ENCODE assay signal across 8 cellular contexts in the genomic region with DNA sequence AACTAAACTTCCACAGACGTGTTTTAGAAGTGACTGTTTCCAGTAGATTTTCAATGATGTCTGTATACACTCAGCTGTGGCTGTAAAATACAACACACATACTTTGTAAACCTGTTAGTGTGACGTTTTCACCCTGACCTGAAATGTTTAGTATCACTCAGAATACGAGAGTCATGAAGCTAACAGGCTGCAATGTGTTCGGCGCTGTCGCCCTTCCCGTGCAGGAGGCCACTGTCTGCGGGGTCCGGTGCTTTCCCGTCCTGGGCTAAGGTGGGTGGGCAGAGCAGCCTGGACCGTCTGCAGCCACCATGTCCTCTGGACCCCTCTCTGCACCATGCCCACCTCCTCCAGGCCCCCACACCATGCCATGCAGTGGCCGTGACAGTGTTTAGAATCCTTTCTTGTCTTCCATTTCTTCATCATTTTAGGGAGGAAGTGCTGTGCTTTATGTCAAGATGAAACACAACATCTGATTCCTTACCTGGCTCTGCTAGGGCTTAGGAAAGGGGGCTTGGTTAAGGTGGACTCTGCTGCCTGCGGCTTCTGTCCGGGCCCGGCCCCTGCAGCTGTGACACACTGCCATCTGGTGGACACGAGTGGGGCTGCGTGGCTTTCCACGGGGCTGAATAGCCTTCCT. TPM values are rescaled to one million over a fixed set of nuclear protein-coding genes. Genes with fewer than 3 reads are reported as not detected.
DNase-seq lines count a peak whose midpoint lies in the region; ATAC-seq, FAIRE-seq and TF ChIP-seq lines count a peak whose summit lies in the region.

No MANE protein-coding gene starts in this region.

- TF ChIP-seq EP300 in H1 (IDR thresholded peaks at IDR 0.05; ENCODE audit: borderline replicate concordance in 1 of 2, low read depth in 2 of 2, low read length in 2 of 2) = no peak

- H2BK120ac ChIP-seq in H1 (replicated peaks; ENCODE audit: low read depth, low read length) = no peak overlapping the region

- H4K5ac ChIP-seq in H1 (ENCODE audit: insufficient read length, low read depth, low read length) = no peak overlapping the region

- no peak overlapping the region for H3K27ac ChIP-seq in H1 (ENCODE audit: low read depth, low read length)

- no peak overlapping the region for H3K4me3 ChIP-seq in H7 (ENCODE audit: insufficient read depth, low read depth, low read length)
- H3K4me3 ChIP-seq in H1 (ENCODE audit: extremely low read depth in 1 of 4, insufficient read depth in 2 of 4, low read depth in 3 of 4, low read length in 4 of 4) = no peak overlapping the region
- H3K4me3 ChIP-seq in mucosa of descending colon = no peak overlapping the region

- H3K36me3 ChIP-seq in H7 (replicated peaks; ENCODE audit: control insufficient read depth, insufficient read depth, low read length) (peaks cover 3% of the 10 kb centered on the region), H1 (ENCODE audit: control insufficient read depth in 2 of 4, insufficient read depth in 4 of 4, low read length in 3 of 4) (peaks cover 0 to 5% (median 3%) of the 10 kb centered on the region in 4 experiments; a peak in 2 of 8 replicates), mucosa of descending colon (ENCODE audit: low read depth) (peaks cover 6% of the 10 kb centered on the region)

- H3K14ac ChIP-seq in H1 (ENCODE audit: insufficient read length) = no peak overlapping the region

- H4K20me1 ChIP-seq in H1 (replicated peaks in 1 of 2; ENCODE audit: control insufficient read depth in 1 of 2, insufficient read depth in 2 of 2, low read length in 2 of 2) = peaks cover 3 to 8% of the 10 kb centered on the region in 2 experiments

- H2BK15ac ChIP-seq in H1 (ENCODE audit: low read length) = no peak overlapping the region

- H3K4me1 ChIP-seq in H1 (replicated peaks in 1 of 4; ENCODE audit: control insufficient read depth in 3 of 4, insufficient read depth in 4 of 4, low read length in 3 of 4) (peaks cover 0 to 7% (median 3%) of the 10 kb centered on the region in 4 experiments; a peak in 4 of 7 replicates), mucosa of descending colon (ENCODE audit: low read depth) (peaks cover 37% of the 10 kb centered on the region)

- H3K23ac ChIP-seq in H1 (ENCODE audit: insufficient read length) = no peak overlapping the region

- CTCF ChIA-PET in H1 (lab: Charles Lee; ENCODE audit: partially characterized antibody) = interaction anchor here (0.6 to 8.1 kb wide), 45 partner anchors 10 to 341 kb away, joined by 3 to 130 read pairs (median 4); a partner anchor contains a TSS

- H3K9me3 ChIP-seq in H1 (ENCODE audit: insufficient read depth in 2 of 2, low read depth in 1 of 2, low read length in 1 of 2) (no peaks in the 10 kb centered on the region), mucosa of descending colon (no peaks in the 10 kb centered on the region)

- H4K91ac ChIP-seq in H1 (replicated peaks; ENCODE audit: insufficient read length, low read length) = no peak overlapping the region

- WGBS in H1 (ENCODE audit: extremely low coverage in 1 of 2, insufficient coverage in 1 of 2, insufficient read length in 1 of 2, insufficient replicate concordance in 2 of 2, low coverage in 1 of 2, low lambda C conversion rate in 2 of 2, missing lambda C conversion rate in 1 of 2), 2 experiments = 73% methylated on average over 18 of the region's 18 CpGs; no CpG with 5 or more reads in 1 of the 2 experiments

- H3K4ac ChIP-seq in H1 (replicated peaks; ENCODE audit: insufficient read length, low read depth, low read length) = no peak overlapping the region

- H2BK20ac ChIP-seq in H1 (ENCODE audit: low read length) = no peak overlapping the region

- H3K56ac ChIP-seq in H1 (replicated peaks; ENCODE audit: insufficient read length, low read depth, low read length) = no peak overlapping the region

- H2BK5ac ChIP-seq in H1 (ENCODE audit: low read depth, low read length) = no peak overlapping the region

- TF ChIP-seq CTCF in H1 (IDR thresholded peaks at IDR 0.05; ENCODE audit: control extremely low read depth in 1 of 3, insufficient read depth in 1 of 3, low read depth in 1 of 3, low read length in 3 of 3) = peak; percentile 92 to 93 (median 93)
- peak; percentile 96 for TF ChIP-seq CTCF in mucosa of descending colon (IDR thresholded peaks at IDR 0.05)

- H2AK5ac ChIP-seq in H1 (ENCODE audit: low read depth, low read length) = no peak overlapping the region

- POLR2A ChIA-PET in H1 (lab: Charles Lee; ENCODE audit: partially characterized antibody) = interaction anchor here (0.7 to 1.1 kb wide), 3 partner anchors 10 to 141 kb away, joined by 3 to 5 read pairs (median 4); no protein-coding TSS in a partner anchor

- no peak overlapping the region for H3K18ac ChIP-seq in H1 (ENCODE audit: extremely low read depth, low read length)

- TF ChIP-seq POLR2A in H1 (IDR thresholded peaks at IDR 0.05; ENCODE audit: control extremely low read depth in 1 of 2, low read depth in 2 of 2, low read length in 2 of 2) = no peak

- peak; percentile 39 for FAIRE-seq in H1 (lab: Jason Lieb, UNC)

- H2BK12ac ChIP-seq in H1 (ENCODE audit: low read depth, low read length) = no peak overlapping the region

- H3K9ac ChIP-seq in H1 (replicated peaks in 1 of 4; ENCODE audit: extremely low read depth in 1 of 4, low read depth in 3 of 4, low read length in 3 of 4) = no peak overlapping the region

- ATAC-seq in mucosa of descending colon (peak; percentile 85), HG03378 (IDR thresholded peaks at IDR 0.05; ENCODE audit: unreplicated experiment) (no peak)

- peak; percentile 97 to 99 for TF ChIP-seq RAD21 in H1 (IDR thresholded peaks at IDR 0.05 in 1 of 2, conservative IDR thresholded peaks at IDR 0.05 in 1 of 2; ENCODE audit: low read depth in 2 of 2, low read length in 2 of 2)

- peaks cover 0 to 18% of the 10 kb centered on the region in 2 experiments; a peak in 1 of 4 replicates for H3K79me2 ChIP-seq in H1 (ENCODE audit: control insufficient read depth in 1 of 2, insufficient read depth in 2 of 2, low read length in 2 of 2)

- DNase-seq in CMK (ENCODE audit: low read depth) (peak; percentile 21), H7 (peak; percentile 94), NCI-H748 treated with DMSO at 0.1 percent for 48 hours (lab: John Stamatoyannopoulos, UW) (peak; percentile 65), H1 (ENCODE audit: low read depth in 1 of 2, low spot score in 2 of 2) (peak; percentile 23 to 96), mucosa of descending colon (peak; percentile 76 to 90 (median 88))
- DNase-seq in activated CD8-positive, alpha-beta memory T cell treated with anti-CD3 and anti-CD28 coated beads, Interleukin-2, amount 50 U/mL, for 1 hour (ENCODE audit: extremely low read depth) = peak; percentile 28
- DNase-seq in stimulated activated CD8-positive, alpha-beta memory T cell treated with anti-CD3 and anti-CD28 coated beads, Interleukin-4, amount 100 ng/mL, for 4 hours (ENCODE audit: low read depth in 2 of 2, low spot score in 1 of 2) = peak; percentile 50 to 65

- no peaks in the 10 kb centered on the region for H3K23me2 ChIP-seq in H1 (ENCODE audit: low read depth, low read length)

- H2AFZ ChIP-seq in H1 (ENCODE audit: low read length) = no peak overlapping the region

- no peak overlapping the region for H4K8ac ChIP-seq in H1 (ENCODE audit: extremely low read depth, insufficient read depth, low read length)

- peaks cover 4% of the 10 kb centered on the region; the same call in 1 of the 2 replicates for H3K79me1 ChIP-seq in H1 (ENCODE audit: low read depth, low read length)

- H3K27me3 ChIP-seq in H7 (ENCODE audit: control insufficient read depth, insufficient read depth, low read length) (no peaks in the 10 kb centered on the region), H1 (replicated peaks in 1 of 4; ENCODE audit: control insufficient read depth in 3 of 4, extremely low read depth in 1 of 4, insufficient read depth in 3 of 4, low read length in 3 of 4) (no peaks in the 10 kb centered on the region)

- intact Hi-C loops in mucosa of descending colon (cut with DNase I, micrococcal nuclease) = loop anchor here (5.0 to 10.0 kb wide), 3 partner anchors 72 to 160 kb away; no protein-coding TSS in a partner anchor

- no peak overlapping the region for H3K4me2 ChIP-seq in H1 (ENCODE audit: insufficient read depth in 1 of 2, low read depth in 2 of 2, low read length in 2 of 2)

TF ChIP-seq in H1, 55 proteins besides CTCF, POLR2A, EP300 and RAD21:
- no peak for TF ChIP-seq SIRT6 (IDR thresholded peaks at IDR 0.05; ENCODE audit: low read length)
- peak; percentile 49; the same call in 1 of the 2 replicates for TF ChIP-seq BACH1 (IDR thresholded peaks at IDR 0.05; ENCODE audit: low read length)
- peak; percentile 27; the same call in 1 of the 2 replicates for TF ChIP-seq CREB1 (IDR thresholded peaks at IDR 0.05)
- no peak for TF ChIP-seq POLR2AphosphoS5 (IDR thresholded peaks at IDR 0.05; ENCODE audit: low read depth, low read length)
- no peak for TF ChIP-seq SIX5 (IDR thresholded peaks at IDR 0.05; ENCODE audit: low read depth, low read length)
- no peak for TF ChIP-seq CEBPB (IDR thresholded peaks at IDR 0.05; ENCODE audit: low read depth, low read length)
- no peak for TF ChIP-seq FOSL1 (IDR thresholded peaks at IDR 0.05; ENCODE audit: insufficient read depth, low read depth, low read length)
TF ChIP-seq in H1: peak in this region for 2.

RNA-seq across cellular contexts. Expression of a gene that starts 53.8 kb away (rescaled TPM):
- 0.94 and 1.6 TPM in 2 replicates for total RNA-seq in H7 (2014; rRNA removed; shearing (Covaris generic))
- total RNA-seq in H1 (2021; fragmentation: NEBNext Ultra II Directional; extraction: Animal tissue kit (Norgen Biotek cat#: 25700)) = 0.21 and 0.43 TPM in 2 replicates
- 0.05 and 0.12 TPM in 2 replicates for polyA plus RNA-seq in H1 (2011; rRNA removed)
- 0.35 TPM for polyA plus RNA-seq in H1 (2011; cell fraction: cytosol; rRNA removed)
- 0.14 TPM for polyA plus RNA-seq in H1 (2011; cell fraction: nucleus; rRNA removed)
- 0.08 to 0.28 TPM (median 0.24 TPM) in 4 replicates for polyA plus RNA-seq in H1 (2012, experiment 1 of 2)
- polyA plus RNA-seq in H1 (2012, experiment 2 of 2) = not detected
- polyA plus RNA-seq in H1 (2013, experiment 1 of 2) = 0.30 TPM
- 0.35 TPM for polyA plus RNA-seq in H1 (2013, experiment 2 of 2)
- 0.19 and 0.41 TPM in 2 replicates for polyA minus RNA-seq in H1 (2011; rRNA and poly(A)+ RNA removed)
- not detected for polyA minus RNA-seq in H1 (2011; cell fraction: cytosol; rRNA and poly(A)+ RNA removed)
- 0.70 TPM for polyA minus RNA-seq in H1 (2011; cell fraction: nucleus; rRNA and poly(A)+ RNA removed)
- total RNA-seq in mucosa of descending colon = 1 to 10 TPM in 1 of 3 donors, under 1 TPM in 2; 0.07 to 1.1 (median 0.35) TPM

Comparison
In these comparisons a context has a peak if more than half of its experiments do, and no peak if none do; other contexts are left out.
1. DNase-seq: peak in every context shown above with its lines; median percentile 94 in H7; 88 in mucosa of descending colon; 65 in NCI-H748 treated with DMSO at 0.1 percent for 48 hours; 60 in H1; 58 in stimulated activated CD8-positive, alpha-beta memory T cell treated with anti-CD3 and anti-CD28 coated beads, Interleukin-4, amount 100 ng/mL, for 4 hours; 28 in activated CD8-positive, alpha-beta memory T cell treated with anti-CD3 and anti-CD28 coated beads, Interleukin-2, amount 50 U/mL, for 1 hour; 21 in CMK.